In the genomic region with DNA sequence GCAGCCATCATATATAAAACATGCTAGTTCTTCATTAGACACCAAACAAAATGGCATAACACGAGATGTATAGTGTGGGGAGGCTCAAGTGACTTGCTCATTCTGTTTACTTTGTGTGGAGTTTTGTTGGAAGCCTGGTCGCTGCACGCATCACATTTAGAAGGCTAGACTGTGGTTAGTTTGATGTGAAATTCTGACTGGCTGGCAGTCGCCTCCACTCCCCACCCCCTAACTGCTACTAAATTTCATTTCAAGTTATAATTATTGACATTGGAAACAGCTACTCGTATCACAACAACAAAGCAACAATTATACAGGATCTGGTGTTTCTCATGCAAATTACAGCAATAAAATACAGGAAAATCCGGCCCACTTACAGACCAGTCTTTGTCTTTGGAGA, we compare ENCODE assay signal across 8 cellular contexts.
DNase-seq lines count a peak whose midpoint lies in the region; ATAC-seq and TF ChIP-seq lines count a peak whose summit lies in the region.

No MANE protein-coding gene starts in this region.

- H3K4me3 ChIP-seq in skeletal muscle satellite cell (ENCODE audit: low read length) = peak overlapping the region; percentile 74

- H3K9me3 ChIP-seq in skeletal muscle satellite cell (replicated peaks; ENCODE audit: low read length) = no peaks in the 10 kb centered on the region

- H3K27me3 Mint-ChIP-seq in T-helper 2 cell treated with Interferon-gamma antibody and Interleukin-4, amounts not matched to agents 5 μg/mL and 100 μg/mL, for 36 hours (ENCODE audit: low read depth) = no peaks in the 10 kb centered on the region
- no peaks in the 10 kb centered on the region for H3K27me3 Mint-ChIP-seq in stimulated activated naive B cell treated with anti-CD40 and anti-IgM and Interleukin-4, amounts not matched to agents 10 μg/mL and 1 μg/mL and 100 μg/mL, for 72 hours

- peak overlapping the region; percentile 57 for H3K4me3 Mint-ChIP-seq in T-helper 2 cell treated with Interferon-gamma antibody and Interleukin-4, amounts not matched to agents 5 μg/mL and 100 μg/mL, for 36 hours
- H3K4me3 Mint-ChIP-seq in stimulated activated naive B cell treated with anti-CD40 and anti-IgM and Interleukin-4, amounts not matched to agents 10 μg/mL and 1 μg/mL and 100 μg/mL, for 72 hours = peak overlapping the region in 1 of 2 donors; percentile 3

- H3K4me2 ChIP-seq in skeletal muscle satellite cell (ENCODE audit: low read length) = peak overlapping the region; percentile 88

- peaks cover 13% of the 10 kb centered on the region for H3K4me1 ChIP-seq in skeletal muscle satellite cell (ENCODE audit: control insufficient read depth, insufficient read depth, low read length)

- no peaks in the 10 kb centered on the region for H3K4me1 Mint-ChIP-seq in T-helper 2 cell treated with Interferon-gamma antibody and Interleukin-4, amounts not matched to agents 5 μg/mL and 100 μg/mL, for 36 hours (ENCODE audit: low read depth)
- peaks cover 2 to 14% of the 10 kb centered on the region in 2 donors for H3K4me1 Mint-ChIP-seq in stimulated activated naive B cell treated with anti-CD40 and anti-IgM and Interleukin-4, amounts not matched to agents 10 μg/mL and 1 μg/mL and 100 μg/mL, for 72 hours

- H3K9me3 Mint-ChIP-seq in T-helper 2 cell treated with Interferon-gamma antibody and Interleukin-4, amounts not matched to agents 5 μg/mL and 100 μg/mL, for 36 hours = no peaks in the 10 kb centered on the region
- no peaks in the 10 kb centered on the region for H3K9me3 Mint-ChIP-seq in stimulated activated naive B cell treated with anti-CD40 and anti-IgM and Interleukin-4, amounts not matched to agents 10 μg/mL and 1 μg/mL and 100 μg/mL, for 72 hours

- H3K27ac Mint-ChIP-seq in T-helper 2 cell treated with Interferon-gamma antibody and Interleukin-4, amounts not matched to agents 5 μg/mL and 100 μg/mL, for 36 hours = no peak overlapping the region
- H3K27ac Mint-ChIP-seq in stimulated activated naive B cell treated with anti-CD40 and anti-IgM and Interleukin-4, amounts not matched to agents 10 μg/mL and 1 μg/mL and 100 μg/mL, for 72 hours = no peak overlapping the region

- no peak for ATAC-seq in stimulated activated naive B cell treated with anti-CD40 and anti-IgM and Interleukin-4, amounts not matched to agents 10 μg/mL and 1 μg/mL and 100 μg/mL, for 72 hours (replicated peaks)

- H3K36me3 ChIP-seq in skeletal muscle satellite cell (ENCODE audit: insufficient read depth, low read length) = no peaks in the 10 kb centered on the region

- CTCF ChIA-PET in HEK293T (lab: Yijun Ruan, JAX) = interaction anchor here (0.6 kb wide), 1 partner anchor 108 kb away, joined by 3 read pairs; no protein-coding TSS in a partner anchor

- POLR2A ChIA-PET in HEK293T (lab: Yijun Ruan, JAX) = interaction anchor here (0.6 kb wide), 1 partner anchor 147 kb away, joined by 3 read pairs; no protein-coding TSS in a partner anchor

- DNase-seq in HEK293T (ENCODE audit: extremely low spot score) = peak; percentile 36
- no peak for DNase-seq in T-helper 2 cell treated with Interferon-gamma antibody and Interleukin-4, amounts not matched to agents 5 μg/mL and 100 μg/mL, for 36 hours (ENCODE audit: low spot score)
- DNase-seq in hepatic stellate cell (ENCODE audit: low spot score) = peak; percentile 12
- no peak for DNase-seq in activated CD4-positive, alpha-beta T cell treated with anti-CD3 and anti-CD28 coated beads, Interleukin-2, amount 50 U/mL, for 1 hour
- no peak for DNase-seq in NCI-H226
- no peak for DNase-seq in stimulated activated naive B cell treated with anti-CD40 and anti-IgM and Interleukin-4, amounts not matched to agents 10 μg/mL and 1 μg/mL and 100 μg/mL, for 72 hours
- no peak for DNase-seq in AG20443 (ENCODE audit: low spot score)

- peak overlapping the region; percentile 72 for H3K9ac ChIP-seq in skeletal muscle satellite cell (ENCODE audit: low read depth, low read length)

- no peaks in the 10 kb centered on the region for H3K27me3 ChIP-seq in skeletal muscle satellite cell (ENCODE audit: control insufficient read depth, insufficient read depth, low read length)

- H3K36me3 Mint-ChIP-seq in T-helper 2 cell treated with Interferon-gamma antibody and Interleukin-4, amounts not matched to agents 5 μg/mL and 100 μg/mL, for 36 hours (ENCODE audit: low read depth) = no peaks in the 10 kb centered on the region
- H3K36me3 Mint-ChIP-seq in stimulated activated naive B cell treated with anti-CD40 and anti-IgM and Interleukin-4, amounts not matched to agents 10 μg/mL and 1 μg/mL and 100 μg/mL, for 72 hours = no peaks in the 10 kb centered on the region

TF ChIP-seq in HEK293T, 16 proteins besides CTCF, POLR2A, EP300 and RAD21:
- no peak for TF ChIP-seq CTBP1 (IDR thresholded peaks at IDR 0.05; ENCODE audit: borderline replicate concordance)
- TF ChIP-seq L3MBTL2 (conservative IDR thresholded peaks at IDR 0.05) = no peak

Comparison
In these comparisons a context has a peak if more than half of its experiments do, and no peak if none do; other contexts are left out.
1. DNase-seq: peak in HEK293T (single experiment) and hepatic stellate cell (single experiment); none in T-helper 2 cell treated with Interferon-gamma antibody and Interleukin-4, amounts not matched to agents 5 μg/mL and 100 μg/mL, for 36 hours (single experiment), activated CD4-positive, alpha-beta T cell treated with anti-CD3 and anti-CD28 coated beads, Interleukin-2, amount 50 U/mL, for 1 hour (single experiment), NCI-H226 (single experiment), stimulated activated naive B cell treated with anti-CD40 and anti-IgM and Interleukin-4, amounts not matched to agents 10 μg/mL and 1 μg/mL and 100 μg/mL, for 72 hours (single experiment) and AG20443 (single experiment).